ENCODE assay signal across 15 cellular contexts in the genomic region with DNA sequence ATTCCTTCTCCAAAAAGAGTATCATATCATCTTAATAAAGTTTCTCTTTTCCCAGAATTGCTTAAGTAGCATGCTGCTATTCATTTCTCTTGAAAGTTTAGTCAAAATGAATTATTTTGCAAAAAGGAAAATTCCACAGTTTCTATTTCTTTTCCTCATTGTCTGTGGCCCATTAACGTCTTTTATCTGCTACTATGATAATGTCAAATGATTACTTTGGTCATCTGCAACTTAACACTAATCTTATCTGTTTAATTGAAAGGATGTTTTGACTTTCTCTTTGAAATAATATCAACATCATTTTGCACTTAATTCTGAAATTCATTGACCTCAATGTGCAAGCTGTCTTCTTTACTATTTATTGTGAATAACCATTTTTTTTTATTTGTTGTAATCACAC.
DNase-seq lines count a peak whose midpoint lies in the region; ATAC-seq and TF ChIP-seq lines count a peak whose summit lies in the region.
"Had no signal": no experiment of that assay in that cellular context is flagged by ENCODE, and none has a peak within 500 bp of the region (broad histone marks: within the 10 kb centered on the region; RNA-seq: fewer than 3 reads in every experiment).

No MANE protein-coding gene starts in this region.

- WGBS in psoas muscle, 3 donors, result 52 to 58% (median 53%) methylated on average over 1 of the region's 1 CpG

- H3K27ac ChIP-seq in right atrium auricular region (peak overlapping the region; percentile 37 to 42), coronary artery (peak overlapping the region in 1 of 2 donors; percentile 61), osteoblast (ENCODE audit: low read depth, low read length) (peak overlapping the region; percentile 66), psoas muscle (no peak overlapping the region), uterus (peak overlapping the region in 1 of 2 donors; percentile 33)
- H3K27ac ChIP-seq: HL-60, RWPE1 had no signal

- TF ChIP-seq CTCF in right atrium auricular region (IDR thresholded peaks at IDR 0.05), result no peak
- no peak for TF ChIP-seq CTCF in coronary artery (IDR thresholded peaks at IDR 0.05)
- no peak for TF ChIP-seq CTCF in osteoblast (IDR thresholded peaks at IDR 0.05; ENCODE audit: extremely low read depth, low read depth, low read length)
- no peak for TF ChIP-seq CTCF in psoas muscle (IDR thresholded peaks at IDR 0.05)
- TF ChIP-seq CTCF in uterus (IDR thresholded peaks at IDR 0.05), result no peak

- intact Hi-C loops in Right ventricle myocardium superior (cut with DNase I) (no loop called here), psoas muscle (cut with DNase I) (loop anchor here in 1 of 2 donors (10.0 kb wide), 1 partner anchor 84 kb away; no protein-coding TSS in a partner anchor), uterus (cut with DNase I; ENCODE audit: low total_unique reads) (no loop called here)

- H3K36me3 ChIP-seq in right atrium auricular region, result no peaks in the 10 kb centered on the region
- H3K36me3 ChIP-seq in osteoblast (ENCODE audit: insufficient read depth, low read length), result no peaks in the 10 kb centered on the region
- H3K36me3 ChIP-seq in psoas muscle (ENCODE audit: insufficient read depth in 1 of 2, low read depth in 1 of 2), result no peaks in the 10 kb centered on the region
- H3K36me3 ChIP-seq in uterus, result no peaks in the 10 kb centered on the region

- H3K4me2 ChIP-seq in osteoblast (ENCODE audit: insufficient read depth, low read length), result peak overlapping the region; percentile 33

- no peak overlapping the region for H2AFZ ChIP-seq in osteoblast (ENCODE audit: low read length)

- H3K4me3 ChIP-seq in right atrium auricular region (no peak overlapping the region), coronary artery (peak overlapping the region; percentile 47), osteoblast (ENCODE audit: insufficient read depth, low read length) (no peak overlapping the region), psoas muscle (no peak overlapping the region), uterus (no peak overlapping the region)

- no peaks in the 10 kb centered on the region for H4K20me1 ChIP-seq in osteoblast (ENCODE audit: insufficient read depth, low read length)

- DNase-seq in right atrium auricular region (ENCODE audit: low spot score), result no peak
- DNase-seq in Right ventricle myocardium superior, result no peak
- no peak for DNase-seq in coronary artery (ENCODE audit: low spot score)
- DNase-seq in osteoblast (ENCODE audit: insufficient read length, low spot score, missing footprints), result no peak
- DNase-seq in foreskin melanocyte, result no peak
- no peak for DNase-seq in superior temporal gyrus (ENCODE audit: extremely low spot score)
- no peak for DNase-seq in psoas muscle
- DNase-seq in uterus, result no peak
- DNase-seq: AML-193, DMS 273 treated with DMSO at 0.1 percent for 48 hours, GF-D8, NCI-H187 treated with DMSO at 0.1 percent for 48 hours, NCI-H526 treated with DMSO at 0.1 percent for 48 hours had no signal

- H3K27me3 ChIP-seq in right atrium auricular region, result no peaks in the 10 kb centered on the region
- H3K27me3 ChIP-seq in osteoblast (ENCODE audit: insufficient read depth, low read length), result no peaks in the 10 kb centered on the region
- H3K27me3 ChIP-seq in psoas muscle (ENCODE audit: insufficient read depth in 3 of 3, low read length in 2 of 3), result no peaks in the 10 kb centered on the region
- no peaks in the 10 kb centered on the region for H3K27me3 ChIP-seq in uterus

- H3K4me1 ChIP-seq in right atrium auricular region, result peaks cover 0 to 15% of the 10 kb centered on the region in 2 donors
- H3K4me1 ChIP-seq in osteoblast (ENCODE audit: insufficient read depth, low read length), result peaks cover 25% of the 10 kb centered on the region
- no peaks in the 10 kb centered on the region for H3K4me1 ChIP-seq in psoas muscle
- no peaks in the 10 kb centered on the region for H3K4me1 ChIP-seq in uterus

- peaks cover 11% of the 10 kb centered on the region for H3K79me2 ChIP-seq in osteoblast (ENCODE audit: insufficient read depth, low read length)

- H3K9me3 ChIP-seq in right atrium auricular region (no peaks in the 10 kb centered on the region), osteoblast (ENCODE audit: low read depth, low read length) (no peaks in the 10 kb centered on the region), psoas muscle (no peaks in the 10 kb centered on the region), uterus (no peaks in the 10 kb centered on the region)

- ATAC-seq in Right ventricle myocardium superior (ENCODE audit: poor library complexity) (no peak), psoas muscle (no peak)

- no peak for TF ChIP-seq POLR2A in uterus (IDR thresholded peaks at IDR 0.05)
